ENCODE assay signal across 14 cellular contexts in the genomic region with DNA sequence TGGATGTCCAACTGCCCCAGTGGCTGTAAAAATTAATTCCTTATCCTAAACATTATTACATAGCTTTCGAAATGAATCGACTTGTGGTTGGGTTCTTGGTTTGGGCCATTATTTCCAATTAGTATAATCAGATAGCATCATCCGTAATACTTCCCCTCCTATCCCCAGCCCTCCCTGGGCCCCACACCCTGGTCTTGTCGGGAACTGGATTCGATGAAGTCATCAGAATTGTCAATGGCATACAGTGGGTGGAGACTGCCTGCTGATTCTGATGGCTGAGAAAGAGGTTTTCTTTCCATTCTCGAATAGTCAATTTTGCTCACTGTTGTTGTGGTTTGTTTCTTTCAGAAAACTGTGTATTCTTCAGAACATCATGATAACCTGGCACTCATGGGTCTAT.
DNase-seq lines count a peak whose midpoint lies in the region; ATAC-seq and TF ChIP-seq lines count a peak whose summit lies in the region.
"Had no signal": no experiment of that assay in that cellular context is flagged by ENCODE, and none has a peak within 500 bp of the region (broad histone marks: within the 10 kb centered on the region; RNA-seq: fewer than 3 reads in every experiment).

No MANE protein-coding gene starts in this region.

- ATAC-seq in GM18861 (IDR thresholded peaks at IDR 0.05; ENCODE audit: unreplicated experiment), result no peak

- 83 to 100% methylated on average over 1 to 5 of the region's 6 CpGs for WGBS in endodermal cell (ENCODE audit: insufficient coverage in 1 of 2, insufficient read length in 1 of 2), 2 experiments

- H3K4me3 ChIP-seq in endodermal cell (ENCODE audit: low read length), result no peak overlapping the region
- H3K4me3 ChIP-seq: SJCRH30 had no signal

- no peak overlapping the region for H3K27ac Mint-ChIP-seq in activated naive CD4-positive, alpha-beta T cell treated with anti-CD3 and anti-CD28 coated beads, Interleukin-2, amount 10 ng/mL, durations not matched to agents 7 days and 5 days
- H3K27ac Mint-ChIP-seq in endodermal cell, result no peak overlapping the region
- H3K27ac Mint-ChIP-seq: CD4-positive, alpha-beta T cell had no signal

- H3K4me1 Mint-ChIP-seq in activated naive CD4-positive, alpha-beta T cell treated with anti-CD3 and anti-CD28 coated beads, Interleukin-2, amount 10 ng/mL, durations not matched to agents 7 days and 5 days, result peaks cover 13% of the 10 kb centered on the region
- H3K4me1 Mint-ChIP-seq in endodermal cell, result peaks cover 3% of the 10 kb centered on the region

- TF ChIP-seq CTCF in endodermal cell (conservative IDR thresholded peaks at IDR 0.05), result no peak

- peak; percentile 10 for DNase-seq in activated naive CD4-positive, alpha-beta T cell treated with anti-CD3 and anti-CD28 coated beads, Interleukin-2, amount 10 ng/mL, durations not matched to agents 7 days and 5 days
- no peak for DNase-seq in activated naive CD4-positive, alpha-beta T cell (lab: John Stamatoyannopoulos, UW)
- DNase-seq in NCI-H69 (lab: John Stamatoyannopoulos, UW) (peak; percentile 38), endodermal cell (peak; percentile 35), COLO829 (ENCODE audit: low spot score) (no peak), NK-92 (lab: John Stamatoyannopoulos, UW; ENCODE audit: unreplicated experiment) (no peak)
- DNase-seq: CD4-positive, alpha-beta T cell; IMR-90; Kasumi-1; NCI-H1105 treated with DMSO at 0.1 percent for 48 hours; NCI-H187 treated with DMSO at 0.1 percent for 48 hours; NCI-H2171 treated with DMSO at 0.1 percent for 48 hours had no signal

- CTCF ChIA-PET in activated naive CD4-positive, alpha-beta T cell treated with anti-CD3 and anti-CD28 coated beads, Interleukin-2, amount 10 ng/mL, durations not matched to agents 7 days and 5 days (lab: Charles Lee), result no interaction called here

- no peaks in the 10 kb centered on the region for H3K36me3 ChIP-seq in endodermal cell (ENCODE audit: control insufficient read depth, insufficient read depth, low read length)
- H3K36me3 ChIP-seq: SJCRH30 had no signal

- no peaks in the 10 kb centered on the region for H3K4me1 ChIP-seq in endodermal cell (ENCODE audit: control insufficient read depth, insufficient read depth, low read length)
- H3K4me1 ChIP-seq: SJCRH30 had no signal

- peaks cover 11% of the 10 kb centered on the region for H3K27me3 ChIP-seq in endodermal cell (ENCODE audit: control insufficient read depth, insufficient read depth, low read length, poor library complexity, severe bottlenecking)
- H3K27me3 ChIP-seq: SJCRH30 had no signal

- H3K36me3 Mint-ChIP-seq in activated naive CD4-positive, alpha-beta T cell treated with anti-CD3 and anti-CD28 coated beads, Interleukin-2, amount 10 ng/mL, durations not matched to agents 7 days and 5 days, result peaks cover 4% of the 10 kb centered on the region
- H3K36me3 Mint-ChIP-seq in endodermal cell (ENCODE audit: low read depth), result no peaks in the 10 kb centered on the region

- no peak overlapping the region for H3K4me3 Mint-ChIP-seq in activated naive CD4-positive, alpha-beta T cell treated with anti-CD3 and anti-CD28 coated beads, Interleukin-2, amount 10 ng/mL, durations not matched to agents 7 days and 5 days
- no peak overlapping the region for H3K4me3 Mint-ChIP-seq in endodermal cell
- H3K4me3 Mint-ChIP-seq: CD4-positive, alpha-beta T cell had no signal

- peaks cover 77% of the 10 kb centered on the region for H3K27me3 Mint-ChIP-seq in activated naive CD4-positive, alpha-beta T cell treated with anti-CD3 and anti-CD28 coated beads, Interleukin-2, amount 10 ng/mL, durations not matched to agents 7 days and 5 days
- peaks cover 28% of the 10 kb centered on the region for H3K27me3 Mint-ChIP-seq in endodermal cell (ENCODE audit: insufficient read depth)

- H3K9me3 Mint-ChIP-seq in activated naive CD4-positive, alpha-beta T cell treated with anti-CD3 and anti-CD28 coated beads, Interleukin-2, amount 10 ng/mL, durations not matched to agents 7 days and 5 days, result peaks cover 7% of the 10 kb centered on the region
- peaks cover 12% of the 10 kb centered on the region for H3K9me3 Mint-ChIP-seq in endodermal cell
- H3K9me3 Mint-ChIP-seq: CD4-positive, alpha-beta T cell had no signal

- no peak overlapping the region for H3K9ac ChIP-seq in endodermal cell (ENCODE audit: extremely low read depth, low read length, poor library complexity, severe bottlenecking)

- H3K27ac ChIP-seq in endodermal cell (ENCODE audit: low read depth, low read length), result no peak overlapping the region
- H3K27ac ChIP-seq: SJCRH30 had no signal

- no peaks in the 10 kb centered on the region for H3K9me3 ChIP-seq in endodermal cell (ENCODE audit: control insufficient read depth, low read length)

Comparison
In these comparisons a context has a peak if more than half of its experiments do, and no peak if none do; other contexts are left out.
1. DNase-seq: peak in activated naive CD4-positive, alpha-beta T cell treated with anti-CD3 and anti-CD28 coated beads, Interleukin-2, amount 10 ng/mL, durations not matched to agents 7 days and 5 days (single experiment), NCI-H69 (single experiment) and endodermal cell (single experiment); none in activated naive CD4-positive, alpha-beta T cell (0 of 4), COLO829 (single experiment) and NK-92 (single experiment).